In genomic region chr6:89082439-89082838, GRCh38 we compare ENCODE assay signal across 8 cellular contexts. TPM values are rescaled to one million over a fixed set of nuclear protein-coding genes. Genes with fewer than 3 reads are reported as not detected.
DNase-seq lines count a peak whose midpoint lies in the region; ATAC-seq and TF ChIP-seq lines count a peak whose summit lies in the region.

No MANE protein-coding gene starts in this region.

- POLR2A ChIA-PET in activated CD4-positive, alpha-beta T cell treated with anti-CD3 and anti-CD28 coated beads for 36 hours (lab: Charles Lee), result interaction anchor here (0.5 to 2.0 kb wide), 8 partner anchors 8 to 141 kb away, joined by 3 to 15 read pairs (median 4); partner anchors contain the start of gene PM20D2
- POLR2A ChIA-PET in RWPE1 (lab: Yijun Ruan, JAX; ENCODE audit: low non-redundant PET), result no interaction called here

- H3K27me3 ChIP-seq in neutrophil, result no peaks in the 10 kb centered on the region

- H3K36me3 ChIP-seq in neutrophil, result peaks cover 42% of the 10 kb centered on the region

- H3K9me3 ChIP-seq in neutrophil, result no peaks in the 10 kb centered on the region

- no peaks in the 10 kb centered on the region for H3K9me3 Mint-ChIP-seq in activated CD4-positive, alpha-beta T cell treated with anti-CD3 and anti-CD28 coated beads for 36 hours (ENCODE audit: low read depth)

- TF ChIP-seq CTCF in RWPE1 (conservative IDR thresholded peaks at IDR 0.05; ENCODE audit: low read depth), result no peak
- no peak for TF ChIP-seq CTCF in epithelial cell of proximal tubule (conservative IDR thresholded peaks at IDR 0.05; ENCODE audit: low read depth, low read length)
- TF ChIP-seq CTCF in neutrophil (IDR thresholded peaks at IDR 0.05), result no peak

- intact Hi-C loops in activated CD4-positive, alpha-beta T cell treated with anti-CD3 and anti-CD28 coated beads for 36 hours (cut with DNase I, micrococcal nuclease), result loop anchor here (2.0 to 10.0 kb wide), 5 partner anchors 16 to 1928 kb away; partner anchors contain the start of genes LYRM2 (in 1 of the 2), MDN1 (in 1 of the 2) and ZNF292 (in 1 of the 2)

- H3K4me3 Mint-ChIP-seq in activated CD4-positive, alpha-beta T cell treated with anti-CD3 and anti-CD28 coated beads for 36 hours, result peak overlapping the region; percentile 91

- CTCF ChIA-PET in activated CD4-positive, alpha-beta T cell treated with anti-CD3 and anti-CD28 coated beads for 36 hours (lab: Charles Lee), result interaction anchor here (1.1 to 2.1 kb wide), 2 partner anchors 63 to 99 kb away, joined by 4 to 17 read pairs; partner anchors contain the start of gene PM20D2
- CTCF ChIA-PET in RWPE1 (lab: Yijun Ruan, JAX), result interaction anchor here (1.1 to 1.7 kb wide), 2 partner anchors 10 to 99 kb away, joined by 4 to 7 read pairs; no protein-coding TSS in a partner anchor

- peaks cover 44% of the 10 kb centered on the region for H3K36me3 Mint-ChIP-seq in activated CD4-positive, alpha-beta T cell treated with anti-CD3 and anti-CD28 coated beads for 36 hours (ENCODE audit: low read depth)

- DNase-seq in activated CD4-positive, alpha-beta T cell treated with anti-CD3 and anti-CD28 coated beads for 36 hours, result peak; percentile 32
- no peak for DNase-seq in activated CD4-positive, alpha-beta T cell treated with anti-CD3 and anti-CD28 coated beads, Interleukin-2, amount 50 U/mL, for 1 hour
- DNase-seq in RWPE1 (ENCODE audit: low spot score), result peak; percentile 8
- no peak for DNase-seq in epithelial cell of proximal tubule (ENCODE audit: low read depth)
- DNase-seq in AG20443 (ENCODE audit: low spot score), result no peak

- H3K4me1 ChIP-seq in neutrophil (ENCODE audit: control insufficient read depth in 1 of 2, insufficient read depth in 1 of 2, low read depth in 1 of 2, low read length in 1 of 2), result peaks cover 57% of the 10 kb centered on the region in 2 experiments

- H3K27ac Mint-ChIP-seq in activated CD4-positive, alpha-beta T cell treated with anti-CD3 and anti-CD28 coated beads for 36 hours, result peak overlapping the region; percentile 100

- no peak overlapping the region for H3K27ac ChIP-seq in RWPE1
- peak overlapping the region; percentile 99 for H3K27ac ChIP-seq in neutrophil

- H3K27me3 Mint-ChIP-seq in activated CD4-positive, alpha-beta T cell treated with anti-CD3 and anti-CD28 coated beads for 36 hours, result no peaks in the 10 kb centered on the region

- H3K4me1 Mint-ChIP-seq in activated CD4-positive, alpha-beta T cell treated with anti-CD3 and anti-CD28 coated beads for 36 hours, result peaks cover 28% of the 10 kb centered on the region

- ATAC-seq in activated CD4-positive, alpha-beta T cell treated with anti-CD3 and anti-CD28 coated beads for 36 hours, result no peak
- no peak for ATAC-seq in HG03469 (IDR thresholded peaks at IDR 0.05; ENCODE audit: unreplicated experiment)
- ATAC-seq in GM21390 (IDR thresholded peaks at IDR 0.05; ENCODE audit: unreplicated experiment), result no peak

- H3K4me3 ChIP-seq in epithelial cell of proximal tubule (ENCODE audit: low read depth, low read length) (peak overlapping the region; percentile 96), neutrophil (ENCODE audit: low read depth in 1 of 2, low read length in 1 of 2) (peak overlapping the region; percentile 87 to 96)

RNA-seq across cellular contexts. Expression of gene PNRC1, which starts 1.9 kb away (rescaled TPM):
- 10 to 100 TPM; 85.6 to 93.7 TPM for total RNA-seq in activated CD4-positive, alpha-beta T cell treated with anti-CD3 and anti-CD28 coated beads for 36 hours
- total RNA-seq in epithelial cell of proximal tubule, result 12.7 and 62.6 TPM in 2 replicates

RNA-seq across cellular contexts. Expression of gene SRSF12, which starts 35.4 kb away (rescaled TPM):
- total RNA-seq in activated CD4-positive, alpha-beta T cell treated with anti-CD3 and anti-CD28 coated beads for 36 hours, result under 1 TPM; 0.26 to 0.27 TPM
- 5.4 and 6.2 TPM in 2 replicates for total RNA-seq in epithelial cell of proximal tubule

Comparison
In these comparisons a context has a peak if more than half of its experiments do, and no peak if none do; other contexts are left out.
1. DNase-seq: peak in activated CD4-positive, alpha-beta T cell treated with anti-CD3 and anti-CD28 coated beads for 36 hours (single experiment) and RWPE1 (single experiment); none in activated CD4-positive, alpha-beta T cell treated with anti-CD3 and anti-CD28 coated beads, Interleukin-2, amount 50 U/mL, for 1 hour (single experiment), epithelial cell of proximal tubule (single experiment) and AG20443 (single experiment).